ENCODE assay signal across 1 cellular context in the genomic region with DNA sequence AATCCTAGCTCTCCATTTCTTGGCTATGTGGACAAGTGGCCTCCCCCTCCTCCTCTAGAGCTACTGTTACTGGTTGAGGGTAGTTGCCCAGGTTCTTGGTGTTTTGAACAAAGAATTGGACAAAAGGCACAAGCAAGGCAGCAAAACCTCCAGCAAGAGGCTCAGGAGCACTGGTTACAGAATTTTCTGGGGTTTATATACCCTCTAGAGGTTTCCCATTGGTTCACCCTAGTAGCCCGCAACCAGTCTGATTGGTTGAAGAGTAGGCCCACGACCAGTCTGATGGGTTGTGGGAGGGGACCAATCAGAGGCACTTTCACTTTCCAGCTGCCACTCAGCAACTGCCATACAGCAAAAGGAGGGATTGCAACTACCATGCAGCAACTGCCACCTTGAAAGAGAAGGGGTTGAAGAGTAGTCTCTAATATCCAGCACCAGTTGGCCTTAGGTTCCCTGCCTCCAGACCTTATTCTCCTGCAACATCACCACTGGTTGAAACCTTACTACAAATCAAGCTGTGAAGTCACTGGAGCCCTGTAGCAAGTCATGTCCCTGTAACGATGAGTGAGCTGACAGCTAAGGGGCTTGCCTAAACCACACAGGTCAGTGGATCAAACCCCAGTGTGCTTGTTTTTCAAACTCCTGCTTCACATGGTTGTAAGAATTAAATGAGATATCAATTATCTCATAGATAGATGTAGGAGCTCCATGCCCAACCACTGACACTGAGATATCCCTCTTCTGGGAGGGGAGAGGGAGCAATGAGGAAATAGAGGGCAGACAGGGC.
TF ChIP-seq lines count a peak whose summit lies in the region.

No MANE protein-coding gene starts in this region.

TF ChIP-seq in HepG2, 621 proteins besides CTCF, POLR2A, EP300 and RAD21 (continued from another document and continues in another):
- TF ChIP-seq ZNF839 (CRISPR knock-in tag; IDR thresholded peaks at IDR 0.05; ENCODE audit: borderline replicate concordance) (no peak), RBAK (CRISPR knock-in tag; IDR thresholded peaks at IDR 0.05) (no peak), NFYC (CRISPR knock-in tag; IDR thresholded peaks at IDR 0.05) (peak; percentile 90), ETV5 (CRISPR knock-in tag; IDR thresholded peaks at IDR 0.05; ENCODE audit: borderline replicate concordance) (no peak), KDM2A (CRISPR knock-in tag; IDR thresholded peaks at IDR 0.05; ENCODE audit: borderline replicate concordance, low read depth) (no peak), RAD51 (IDR thresholded peaks at IDR 0.05; ENCODE audit: borderline replicate concordance) (no peak), ZEB1 (IDR thresholded peaks at IDR 0.05; ENCODE audit: insufficient replicate concordance, low read depth) (no peak), SUZ12 (IDR thresholded peaks at IDR 0.05; ENCODE audit: low read depth, low read length) (no peak), ZNF546 (CRISPR knock-in tag; conservative IDR thresholded peaks at IDR 0.05) (no peak), MEIS1 (CRISPR knock-in tag; IDR thresholded peaks at IDR 0.05; ENCODE audit: borderline replicate concordance) (no peak), JARID2 (CRISPR knock-in tag; IDR thresholded peaks at IDR 0.05; ENCODE audit: insufficient replicate concordance) (no peak), RELA (CRISPR knock-in tag; IDR thresholded peaks at IDR 0.05) (no peak), NCOA2 (CRISPR knock-in tag; IDR thresholded peaks at IDR 0.05) (no peak; the same call in 1 of the 2 replicates), ZNF878 (CRISPR knock-in tag; IDR thresholded peaks at IDR 0.05) (no peak), BRD4 (CRISPR knock-in tag; IDR thresholded peaks at IDR 0.05) (no peak), ZNF792 (CRISPR knock-in tag; IDR thresholded peaks at IDR 0.05) (no peak), ZNF235 (CRISPR knock-in tag; IDR thresholded peaks at IDR 0.05; ENCODE audit: borderline replicate concordance) (0 out of 2 replicates have a peak, but pooled peaks have one; percentile 63), ZNF207 (IDR thresholded peaks at IDR 0.05; ENCODE audit: borderline replicate concordance) (no peak), GTF3A (CRISPR knock-in tag; conservative IDR thresholded peaks at IDR 0.05) (no peak), PAF1 (CRISPR knock-in tag; IDR thresholded peaks at IDR 0.05) (no peak), MED8 (CRISPR knock-in tag; IDR thresholded peaks at IDR 0.05; ENCODE audit: insufficient replicate concordance) (no peak), FOXK2 (IDR thresholded peaks at IDR 0.05) (no peak)
- TF ChIP-seq, protein P1, sequence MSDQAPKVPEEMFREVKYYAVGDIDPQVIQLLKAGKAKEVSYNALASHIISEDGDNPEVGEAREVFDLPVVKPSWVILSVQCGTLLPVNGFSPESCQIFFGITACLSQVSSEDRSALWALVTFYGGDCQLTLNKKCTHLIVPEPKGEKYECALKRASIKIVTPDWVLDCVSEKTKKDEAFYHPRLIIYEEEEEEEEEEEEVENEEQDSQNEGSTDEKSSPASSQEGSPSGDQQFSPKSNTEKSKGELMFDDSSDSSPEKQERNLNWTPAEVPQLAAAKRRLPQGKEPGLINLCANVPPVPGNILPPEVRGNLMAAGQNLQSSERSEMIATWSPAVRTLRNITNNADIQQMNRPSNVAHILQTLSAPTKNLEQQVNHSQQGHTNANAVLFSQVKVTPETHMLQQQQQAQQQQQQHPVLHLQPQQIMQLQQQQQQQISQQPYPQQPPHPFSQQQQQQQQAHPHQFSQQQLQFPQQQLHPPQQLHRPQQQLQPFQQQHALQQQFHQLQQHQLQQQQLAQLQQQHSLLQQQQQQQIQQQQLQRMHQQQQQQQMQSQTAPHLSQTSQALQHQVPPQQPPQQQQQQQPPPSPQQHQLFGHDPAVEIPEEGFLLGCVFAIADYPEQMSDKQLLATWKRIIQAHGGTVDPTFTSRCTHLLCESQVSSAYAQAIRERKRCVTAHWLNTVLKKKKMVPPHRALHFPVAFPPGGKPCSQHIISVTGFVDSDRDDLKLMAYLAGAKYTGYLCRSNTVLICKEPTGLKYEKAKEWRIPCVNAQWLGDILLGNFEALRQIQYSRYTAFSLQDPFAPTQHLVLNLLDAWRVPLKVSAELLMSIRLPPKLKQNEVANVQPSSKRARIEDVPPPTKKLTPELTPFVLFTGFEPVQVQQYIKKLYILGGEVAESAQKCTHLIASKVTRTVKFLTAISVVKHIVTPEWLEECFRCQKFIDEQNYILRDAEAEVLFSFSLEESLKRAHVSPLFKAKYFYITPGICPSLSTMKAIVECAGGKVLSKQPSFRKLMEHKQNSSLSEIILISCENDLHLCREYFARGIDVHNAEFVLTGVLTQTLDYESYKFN (CRISPR knock-in tag; conservative IDR thresholded peaks at IDR 0.05), result no peak; the same call in 1 of the 2 replicates
- TF ChIP-seq, protein P2, sequence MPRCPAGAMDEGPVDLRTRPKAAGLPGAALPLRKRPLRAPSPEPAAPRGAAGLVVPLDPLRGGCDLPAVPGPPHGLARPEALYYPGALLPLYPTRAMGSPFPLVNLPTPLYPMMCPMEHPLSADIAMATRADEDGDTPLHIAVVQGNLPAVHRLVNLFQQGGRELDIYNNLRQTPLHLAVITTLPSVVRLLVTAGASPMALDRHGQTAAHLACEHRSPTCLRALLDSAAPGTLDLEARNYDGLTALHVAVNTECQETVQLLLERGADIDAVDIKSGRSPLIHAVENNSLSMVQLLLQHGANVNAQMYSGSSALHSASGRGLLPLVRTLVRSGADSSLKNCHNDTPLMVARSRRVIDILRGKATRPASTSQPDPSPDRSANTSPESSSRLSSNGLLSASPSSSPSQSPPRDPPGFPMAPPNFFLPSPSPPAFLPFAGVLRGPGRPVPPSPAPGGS (CRISPR knock-in tag; IDR thresholded peaks at IDR 0.05), result no peak
- TF ChIP-seq, protein P3, sequence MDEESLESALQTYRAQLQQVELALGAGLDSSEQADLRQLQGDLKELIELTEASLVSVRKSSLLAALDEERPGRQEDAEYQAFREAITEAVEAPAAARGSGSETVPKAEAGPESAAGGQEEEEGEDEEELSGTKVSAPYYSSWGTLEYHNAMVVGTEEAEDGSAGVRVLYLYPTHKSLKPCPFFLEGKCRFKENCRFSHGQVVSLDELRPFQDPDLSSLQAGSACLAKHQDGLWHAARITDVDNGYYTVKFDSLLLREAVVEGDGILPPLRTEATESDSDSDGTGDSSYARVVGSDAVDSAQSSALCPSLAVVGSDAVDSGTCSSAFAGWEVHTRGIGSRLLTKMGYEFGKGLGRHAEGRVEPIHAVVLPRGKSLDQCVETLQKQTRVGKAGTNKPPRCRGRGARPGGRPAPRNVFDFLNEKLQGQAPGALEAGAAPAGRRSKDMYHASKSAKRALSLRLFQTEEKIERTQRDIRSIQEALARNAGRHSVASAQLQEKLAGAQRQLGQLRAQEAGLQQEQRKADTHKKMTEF (CRISPR knock-in tag; IDR thresholded peaks at IDR 0.05), result peak; percentile 28; the same call in 1 of the 2 replicates
- TF ChIP-seq, protein P4, sequence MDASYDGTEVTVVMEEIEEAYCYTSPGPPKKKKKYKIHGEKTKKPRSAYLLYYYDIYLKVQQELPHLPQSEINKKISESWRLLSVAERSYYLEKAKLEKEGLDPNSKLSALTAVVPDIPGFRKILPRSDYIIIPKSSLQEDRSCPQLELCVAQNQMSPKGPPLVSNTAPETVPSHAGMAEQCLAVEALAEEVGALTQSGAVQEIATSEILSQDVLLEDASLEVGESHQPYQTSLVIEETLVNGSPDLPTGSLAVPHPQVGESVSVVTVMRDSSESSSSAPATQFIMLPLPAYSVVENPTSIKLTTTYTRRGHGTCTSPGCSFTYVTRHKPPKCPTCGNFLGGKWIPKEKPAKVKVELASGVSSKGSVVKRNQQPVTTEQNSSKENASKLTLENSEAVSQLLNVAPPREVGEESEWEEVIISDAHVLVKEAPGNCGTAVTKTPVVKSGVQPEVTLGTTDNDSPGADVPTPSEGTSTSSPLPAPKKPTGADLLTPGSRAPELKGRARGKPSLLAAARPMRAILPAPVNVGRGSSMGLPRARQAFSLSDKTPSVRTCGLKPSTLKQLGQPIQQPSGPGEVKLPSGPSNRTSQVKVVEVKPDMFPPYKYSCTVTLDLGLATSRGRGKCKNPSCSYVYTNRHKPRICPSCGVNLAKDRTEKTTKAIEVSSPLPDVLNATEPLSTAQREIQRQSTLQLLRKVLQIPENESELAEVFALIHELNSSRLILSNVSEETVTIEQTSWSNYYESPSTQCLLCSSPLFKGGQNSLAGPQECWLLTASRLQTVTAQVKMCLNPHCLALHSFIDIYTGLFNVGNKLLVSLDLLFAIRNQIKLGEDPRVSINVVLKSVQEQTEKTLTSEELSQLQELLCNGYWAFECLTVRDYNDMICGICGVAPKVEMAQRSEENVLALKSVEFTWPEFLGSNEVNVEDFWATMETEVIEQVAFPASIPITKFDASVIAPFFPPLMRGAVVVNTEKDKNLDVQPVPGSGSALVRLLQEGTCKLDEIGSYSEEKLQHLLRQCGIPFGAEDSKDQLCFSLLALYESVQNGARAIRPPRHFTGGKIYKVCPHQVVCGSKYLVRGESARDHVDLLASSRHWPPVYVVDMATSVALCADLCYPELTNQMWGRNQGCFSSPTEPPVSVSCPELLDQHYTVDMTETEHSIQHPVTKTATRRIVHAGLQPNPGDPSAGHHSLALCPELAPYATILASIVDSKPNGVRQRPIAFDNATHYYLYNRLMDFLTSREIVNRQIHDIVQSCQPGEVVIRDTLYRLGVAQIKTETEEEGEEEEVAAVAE (CRISPR knock-in tag; IDR thresholded peaks at IDR 0.05; ENCODE audit: borderline replicate concordance), result peak; percentile 94
- TF ChIP-seq, protein P5, sequence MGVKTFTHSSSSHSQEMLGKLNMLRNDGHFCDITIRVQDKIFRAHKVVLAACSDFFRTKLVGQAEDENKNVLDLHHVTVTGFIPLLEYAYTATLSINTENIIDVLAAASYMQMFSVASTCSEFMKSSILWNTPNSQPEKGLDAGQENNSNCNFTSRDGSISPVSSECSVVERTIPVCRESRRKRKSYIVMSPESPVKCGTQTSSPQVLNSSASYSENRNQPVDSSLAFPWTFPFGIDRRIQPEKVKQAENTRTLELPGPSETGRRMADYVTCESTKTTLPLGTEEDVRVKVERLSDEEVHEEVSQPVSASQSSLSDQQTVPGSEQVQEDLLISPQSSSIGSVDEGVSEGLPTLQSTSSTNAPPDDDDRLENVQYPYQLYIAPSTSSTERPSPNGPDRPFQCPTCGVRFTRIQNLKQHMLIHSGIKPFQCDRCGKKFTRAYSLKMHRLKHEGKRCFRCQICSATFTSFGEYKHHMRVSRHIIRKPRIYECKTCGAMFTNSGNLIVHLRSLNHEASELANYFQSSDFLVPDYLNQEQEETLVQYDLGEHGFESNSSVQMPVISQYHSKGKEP (CRISPR knock-in tag; IDR thresholded peaks at IDR 0.05), result no peak
- TF ChIP-seq, protein P6, sequence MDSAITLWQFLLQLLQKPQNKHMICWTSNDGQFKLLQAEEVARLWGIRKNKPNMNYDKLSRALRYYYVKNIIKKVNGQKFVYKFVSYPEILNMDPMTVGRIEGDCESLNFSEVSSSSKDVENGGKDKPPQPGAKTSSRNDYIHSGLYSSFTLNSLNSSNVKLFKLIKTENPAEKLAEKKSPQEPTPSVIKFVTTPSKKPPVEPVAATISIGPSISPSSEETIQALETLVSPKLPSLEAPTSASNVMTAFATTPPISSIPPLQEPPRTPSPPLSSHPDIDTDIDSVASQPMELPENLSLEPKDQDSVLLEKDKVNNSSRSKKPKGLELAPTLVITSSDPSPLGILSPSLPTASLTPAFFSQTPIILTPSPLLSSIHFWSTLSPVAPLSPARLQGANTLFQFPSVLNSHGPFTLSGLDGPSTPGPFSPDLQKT (CRISPR knock-in tag; IDR thresholded peaks at IDR 0.05; ENCODE audit: borderline replicate concordance), result no peak
- TF ChIP-seq, protein P7, sequence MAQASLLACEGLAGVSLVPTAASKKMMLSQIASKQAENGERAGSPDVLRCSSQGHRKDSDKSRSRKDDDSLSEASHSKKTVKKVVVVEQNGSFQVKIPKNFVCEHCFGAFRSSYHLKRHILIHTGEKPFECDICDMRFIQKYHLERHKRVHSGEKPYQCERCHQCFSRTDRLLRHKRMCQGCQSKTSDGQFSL (CRISPR knock-in tag; IDR thresholded peaks at IDR 0.05), result no peak
- TF ChIP-seq, protein P8, sequence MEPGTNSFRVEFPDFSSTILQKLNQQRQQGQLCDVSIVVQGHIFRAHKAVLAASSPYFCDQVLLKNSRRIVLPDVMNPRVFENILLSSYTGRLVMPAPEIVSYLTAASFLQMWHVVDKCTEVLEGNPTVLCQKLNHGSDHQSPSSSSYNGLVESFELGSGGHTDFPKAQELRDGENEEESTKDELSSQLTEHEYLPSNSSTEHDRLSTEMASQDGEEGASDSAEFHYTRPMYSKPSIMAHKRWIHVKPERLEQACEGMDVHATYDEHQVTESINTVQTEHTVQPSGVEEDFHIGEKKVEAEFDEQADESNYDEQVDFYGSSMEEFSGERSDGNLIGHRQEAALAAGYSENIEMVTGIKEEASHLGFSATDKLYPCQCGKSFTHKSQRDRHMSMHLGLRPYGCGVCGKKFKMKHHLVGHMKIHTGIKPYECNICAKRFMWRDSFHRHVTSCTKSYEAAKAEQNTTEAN (CRISPR knock-in tag; conservative IDR thresholded peaks at IDR 0.05), result no peak
